Comparison of ENCODE assay signal across 11 cellular contexts in genomic region chr17:6507535-6507934, GRCh38. TPM values are rescaled to one million over a fixed set of nuclear protein-coding genes. Genes with fewer than 3 reads are reported as not detected.
DNase-seq lines count a peak whose midpoint lies in the region; ATAC-seq, FAIRE-seq and TF ChIP-seq lines count a peak whose summit lies in the region.
"Had no signal": no experiment of that assay in that cellular context is flagged by ENCODE, and none has a peak within 500 bp of the region (broad histone marks: within the 10 kb centered on the region; RNA-seq: fewer than 3 reads in every experiment).

No MANE protein-coding gene starts in this region.

- no peaks in the 10 kb centered on the region for H3K9me2 ChIP-seq in HCT116 (ENCODE audit: insufficient read depth)

- no peak overlapping the region for H4K91ac ChIP-seq in neuronal stem cell (ENCODE audit: low read depth, low read length, poor library complexity)

- H3K36me3 ChIP-seq in HCT116 (ENCODE audit: control insufficient read depth in 1 of 2, insufficient read depth in 2 of 2, low read length in 2 of 2) (no peaks in the 10 kb centered on the region), adipocyte (ENCODE audit: control insufficient read depth, insufficient read depth, low read length, severe bottlenecking) (no peaks in the 10 kb centered on the region), small intestine (ENCODE audit: control insufficient read depth in 2 of 2, insufficient read depth in 2 of 2, low read length in 2 of 2) (peaks cover 0 to 2% of the 10 kb centered on the region in 2 donors), neuronal stem cell (replicated peaks in 1 of 2; ENCODE audit: control insufficient read depth in 2 of 2, insufficient read depth in 2 of 2, low read length in 2 of 2) (no peaks in the 10 kb centered on the region)

- peak overlapping the region; percentile 55 for H3K27ac ChIP-seq in HCT116 (ENCODE audit: low read depth, low read length)
- H3K27ac ChIP-seq in foreskin keratinocyte: no peak overlapping the region
- no peak overlapping the region for H3K27ac ChIP-seq in small intestine (ENCODE audit: low read depth in 1 of 2, low read length in 1 of 2)
- no peak overlapping the region for H3K27ac ChIP-seq in neuronal stem cell (replicated peaks; ENCODE audit: low read length)

- RAD21 ChIA-PET in HCT116 (lab: Charles Lee; ENCODE audit: low non-redundant PET in 1 of 2, low total read pairs in 2 of 2, uncharacterized antibody in 2 of 2, unreplicated experiment in 2 of 2): no interaction called here

- FAIRE-seq in small intestine (lab: Jason Lieb, UNC): no peak

- no peak overlapping the region for H3K14ac ChIP-seq in neuronal stem cell (ENCODE audit: low read length)

- no peak for TF ChIP-seq POLR2A in HCT116 (IDR thresholded peaks at IDR 0.05; ENCODE audit: borderline replicate concordance, extremely low read depth, insufficient read depth, insufficient read length)

- no peak overlapping the region for H3K18ac ChIP-seq in neuronal stem cell (ENCODE audit: low read length)

- no peak overlapping the region for H3K23ac ChIP-seq in neuronal stem cell (ENCODE audit: low read depth, low read length, poor library complexity)

- no peaks in the 10 kb centered on the region for H3K79me2 ChIP-seq in HCT116 (ENCODE audit: insufficient read depth, low read length)

- no peak overlapping the region for H4K8ac ChIP-seq in neuronal stem cell (ENCODE audit: low read depth, low read length)

- CTCF ChIA-PET in HCT116 (lab: Charles Lee): no interaction called here

- WGBS in small intestine, 3 donors: 56 to 73% (median 72%) methylated on average over 7 of the region's 7 CpGs
- no CpG with 5 or more reads among the region's 7 CpGs for WGBS in neuronal stem cell (ENCODE audit: extremely low coverage in 2 of 2, insufficient read length in 2 of 2, insufficient replicate concordance in 1 of 2), 2 donors

- no TSS peak for BruUV-seq in HCT116 (replicated peaks; lab: Mats Ljungman, UMichigan)

- peak; percentile 85 for ATAC-seq in HCT116
- ATAC-seq in foreskin keratinocyte: peak; percentile 86
- ATAC-seq in GM19324 (IDR thresholded peaks at IDR 0.05; ENCODE audit: low FRiP score, unreplicated experiment): no peak
- no peak for ATAC-seq in HG03354 (IDR thresholded peaks at IDR 0.05; ENCODE audit: poor library complexity, severe bottlenecking, unreplicated experiment)
- ATAC-seq: effector memory CD8-positive, alpha-beta T cell; T-cell had no signal

- no peak overlapping the region for H3K4ac ChIP-seq in neuronal stem cell (ENCODE audit: low read length)

- H2AFZ ChIP-seq in HCT116 (ENCODE audit: low read depth, low read length, poor library complexity, severe bottlenecking) (no peak overlapping the region), neuronal stem cell (ENCODE audit: low read length) (no peak overlapping the region)

- POLR2A ChIA-PET in HCT116 (lab: Charles Lee): no interaction called here

- H3K9me3 ChIP-seq in HCT116 (ENCODE audit: control insufficient read depth in 1 of 2, insufficient read depth in 1 of 2, low read depth in 1 of 2, low read length in 2 of 2) (no peaks in the 10 kb centered on the region), adipocyte (ENCODE audit: control insufficient read depth, low read length) (no peaks in the 10 kb centered on the region), small intestine (ENCODE audit: control insufficient read depth, low read depth) (no peaks in the 10 kb centered on the region), neuronal stem cell (replicated peaks in 1 of 2; ENCODE audit: control insufficient read depth in 2 of 2, insufficient read depth in 1 of 2, low read depth in 1 of 2, low read length in 2 of 2) (no peaks in the 10 kb centered on the region)

- no peak for TF ChIP-seq RAD21 in HCT116 (IDR thresholded peaks at IDR 0.05; ENCODE audit: low read depth)

- H2BK5ac ChIP-seq in neuronal stem cell (ENCODE audit: low read length): no peak overlapping the region

- peak overlapping the region; percentile 68 for H3K4me2 ChIP-seq in HCT116 (ENCODE audit: low read length)
- no peak overlapping the region for H3K4me2 ChIP-seq in neuronal stem cell (ENCODE audit: insufficient read depth, low read length, poor library complexity, severe bottlenecking)

- no peaks in the 10 kb centered on the region for H3K79me1 ChIP-seq in neuronal stem cell (ENCODE audit: low read depth, low read length)

- H3K27me3 ChIP-seq in HCT116 (ENCODE audit: insufficient read depth, low read length): no peaks in the 10 kb centered on the region
- no peaks in the 10 kb centered on the region for H3K27me3 ChIP-seq in adipocyte (replicated peaks; ENCODE audit: control insufficient read depth, insufficient read depth, low read length)
- H3K27me3 ChIP-seq in foreskin keratinocyte: no peaks in the 10 kb centered on the region
- H3K27me3 ChIP-seq in small intestine (ENCODE audit: control insufficient read depth in 2 of 2, insufficient read depth in 2 of 2, low read length in 2 of 2): no peaks in the 10 kb centered on the region
- no peaks in the 10 kb centered on the region for H3K27me3 ChIP-seq in neuronal stem cell (ENCODE audit: control insufficient read depth in 3 of 3, insufficient read depth in 3 of 3, low read depth in 1 of 3, low read length in 3 of 3)

- H2AK5ac ChIP-seq in neuronal stem cell (ENCODE audit: low read depth, low read length): no peak overlapping the region

- no peak overlapping the region for H2BK15ac ChIP-seq in neuronal stem cell (ENCODE audit: low read length)

- intact Hi-C loops in HCT116 (cut with micrococcal nuclease): no loop called here

- TF ChIP-seq CTCF in HCT116 (IDR thresholded peaks at IDR 0.05 in 2 of 3, conservative IDR thresholded peaks at IDR 0.05 in 1 of 3; ENCODE audit: borderline replicate concordance in 1 of 3, insufficient read depth in 1 of 3, low read depth in 2 of 3, low read length in 2 of 3): no peak
- no peak for TF ChIP-seq CTCF in foreskin keratinocyte (conservative IDR thresholded peaks at IDR 0.05)

- no peak overlapping the region for H2BK120ac ChIP-seq in neuronal stem cell (ENCODE audit: low read depth, low read length)

- peaks cover 22 to 57% of the 10 kb centered on the region in 2 experiments for H3K4me1 ChIP-seq in HCT116 (ENCODE audit: control insufficient read depth in 1 of 2, insufficient read depth in 2 of 2, low read length in 2 of 2)
- peaks cover 36% of the 10 kb centered on the region for H3K4me1 ChIP-seq in adipocyte (ENCODE audit: control insufficient read depth, insufficient read depth, low read length)
- H3K4me1 ChIP-seq in foreskin keratinocyte: peaks cover 19% of the 10 kb centered on the region
- no peaks in the 10 kb centered on the region for H3K4me1 ChIP-seq in small intestine (ENCODE audit: control insufficient read depth in 2 of 2, insufficient read depth in 1 of 2, low read depth in 1 of 2, low read length in 1 of 2)
- H3K4me1 ChIP-seq in neuronal stem cell (ENCODE audit: control insufficient read depth in 2 of 2, insufficient read depth in 1 of 2, low read depth in 1 of 2, low read length in 2 of 2): peaks cover 7 to 9% of the 10 kb centered on the region in 2 donors

- H3K4me3 ChIP-seq in HCT116 (replicated peaks in 1 of 2; ENCODE audit: low read depth in 1 of 2, low read length in 2 of 2) (peak overlapping the region; percentile 21 to 33), adipocyte (ENCODE audit: low read length) (no peak overlapping the region), small intestine (ENCODE audit: low read depth in 1 of 2, low read length in 2 of 2) (no peak overlapping the region), neuronal stem cell (ENCODE audit: low read length in 2 of 2) (no peak overlapping the region)

- peak overlapping the region; percentile 26; the same call in 1 of the 2 replicates for H3K9ac ChIP-seq in HCT116 (ENCODE audit: low read length)
- no peak overlapping the region for H3K9ac ChIP-seq in adipocyte (ENCODE audit: low read length)
- no peak overlapping the region for H3K9ac ChIP-seq in neuronal stem cell (ENCODE audit: low read depth, low read length, poor library complexity)

- no peak overlapping the region for H2BK12ac ChIP-seq in neuronal stem cell (ENCODE audit: low read length)

- DNase-seq in HCT116 (ENCODE audit: low read depth, low spot score) (peak; percentile 51), adipocyte (ENCODE audit: low read depth) (peak; percentile 78), foreskin keratinocyte (peak; percentile 73 to 89), small intestine (peak; percentile 25), neuronal stem cell (ENCODE audit: low spot score) (no peak), T-helper 1 cell (no peak)
- DNase-seq: effector memory CD8-positive, alpha-beta T cell; NCI-H1694; T-cell had no signal

- H4K20me1 ChIP-seq in HCT116 (ENCODE audit: insufficient read depth): no peaks in the 10 kb centered on the region

TF ChIP-seq in HCT116, 20 proteins besides CTCF, POLR2A, EP300 and RAD21 (continues in another document):
- TF ChIP-seq EGR1 (IDR thresholded peaks at IDR 0.05; ENCODE audit: low read depth) (no peak), CBX3 (IDR thresholded peaks at IDR 0.05; ENCODE audit: low read depth) (peak; percentile 57; the same call in 1 of the 2 replicates), MAX (IDR thresholded peaks at IDR 0.05) (no peak), SIN3A (IDR thresholded peaks at IDR 0.05; ENCODE audit: low read depth) (no peak), SRF (IDR thresholded peaks at IDR 0.05; ENCODE audit: low read depth) (0 out of 2 replicates have a peak, but pooled peaks have one; percentile 37), CEBPB (IDR thresholded peaks at IDR 0.05; ENCODE audit: low read depth) (no peak), ZNF274 (IDR thresholded peaks at IDR 0.05; ENCODE audit: low read depth, low read length) (no peak), JUND (IDR thresholded peaks at IDR 0.05) (peak; percentile 76), TCF7L2 (IDR thresholded peaks at IDR 0.05; ENCODE audit: borderline replicate concordance, extremely low read depth, insufficient read depth, insufficient read length) (no peak), SP1 (IDR thresholded peaks at IDR 0.05; ENCODE audit: low read depth) (peak; percentile 49), ELF1 (IDR thresholded peaks at IDR 0.05; ENCODE audit: borderline replicate concordance, low read depth) (no peak), FOSL1 (IDR thresholded peaks at IDR 0.05; ENCODE audit: low read depth) (peak; percentile 72), EZH2phosphoT487 (IDR thresholded peaks at IDR 0.05; ENCODE audit: borderline replicate concordance) (no peak)

RNA-seq across cellular contexts. Expression of gene PITPNM3, which starts 48.8 kb away (rescaled TPM):
- 4.2 TPM for total RNA-seq in HCT116 (2021; ENCODE audit: unreplicated experiment)
- polyA plus RNA-seq in HCT116 (2012): 4.0 and 4.2 TPM in 2 replicates
- total RNA-seq in foreskin keratinocyte: 6.4 and 7.4 TPM in 2 replicates
- polyA plus RNA-seq in foreskin keratinocyte: 2.4 and 3.3 TPM in 2 replicates
- polyA plus RNA-seq in small intestine: 1 to 10 TPM in 1 of 3 donors, under 1 TPM in 2; 0.22 to 1.7 (median 0.27) TPM
- polyA plus RNA-seq in neuronal stem cell (2013, experiment 1 of 2): 2.0 TPM
- polyA plus RNA-seq in neuronal stem cell (2013, experiment 2 of 2): 2.0 TPM

Comparison
In these comparisons a context has a peak if more than half of its experiments do, and no peak if none do; other contexts are left out.
1. ATAC-seq: peak in HCT116 (single experiment) and foreskin keratinocyte (single experiment); none in GM19324 (single experiment) and HG03354 (single experiment).
2. DNase-seq: peak in HCT116 (single experiment), adipocyte (single experiment), foreskin keratinocyte (2 of 2) and small intestine (single experiment); none in neuronal stem cell (single experiment) and T-helper 1 cell (0 of 5).
3. H3K4me3 ChIP-seq: peak in HCT116 (2 of 2); none in adipocyte (single experiment), small intestine (0 of 2) and neuronal stem cell (0 of 2).